ENCODE assay signal across 33 cellular contexts in genomic region chr1:32622205-32622604, GRCh38.
"Had no signal": no experiment of that assay in that cellular context is flagged by ENCODE, and none has a peak within 500 bp of the region (broad histone marks: within the 10 kb centered on the region; RNA-seq: fewer than 3 reads in every experiment).

No MANE protein-coding gene starts in this region.

- H3K9me3 ChIP-seq: adrenal gland, body of pancreas, esophagus muscularis mucosa, gastrocnemius medialis, heart left ventricle had no signal

- H3K9me3 Mint-ChIP-seq: activated CD4-positive, alpha-beta memory T cell treated with anti-CD3 and anti-CD28 coated beads for 36 hours; effector memory CD8-positive, alpha-beta T cell had no signal

- DNase-seq: activated CD4-positive, alpha-beta memory T cell treated with anti-CD3 and anti-CD28 coated beads for 36 hours; activated CD4-positive, alpha-beta T cell treated with anti-CD3 and anti-CD28 coated beads for 36 hours; activated CD4-positive, alpha-beta T cell treated with anti-CD3 and anti-CD28 coated beads, Interleukin-2, amount 10 ng/mL, durations not matched to agents 24 days and 14 days; activated CD4-positive, CD25-positive, alpha-beta regulatory T cell; activated CD4-positive, CD25-positive, alpha-beta regulatory T cell treated with anti-CD3 and anti-CD28 coated beads, Interleukin-2, amount 50 U/mL, for 72 hours; activated CD8-positive, alpha-beta memory T cell treated with anti-CD3 and anti-CD28 coated beads, Interleukin-2, amount 10 ng/mL, durations not matched to agents 7 days and 5 days; activated CD8-positive, alpha-beta memory T cell treated with anti-CD3 and anti-CD28 coated beads, Interleukin-2, amount 50 U/mL, for 4 hours; activated CD8-positive, alpha-beta T cell treated with anti-CD3 and anti-CD28 coated beads, Interleukin-2, amount 10 ng/mL, durations not matched to agents 7 days and 5 days; activated gamma-delta T cell; activated naive CD4-positive, alpha-beta T cell; activated naive CD8-positive, alpha-beta T cell treated with anti-CD3 and anti-CD28 coated beads for 36 hours; activated naive CD8-positive, alpha-beta T cell treated with anti-CD3 and anti-CD28 coated beads, Interleukin-2, amount 50 U/mL, for 24 hours; activated T-cell treated with anti-CD3 and anti-CD28 coated beads, Interleukin-2, amount 50 U/mL, for 1 hour; activated T-cell treated with anti-CD3 and anti-CD28 coated beads, Interleukin-2, amount 50 U/mL, for 48 hours; adrenal gland; amygdala; aorta; body of pancreas; caudate nucleus; cortex of kidney; dermis blood vessel endothelial cell; effector CD4-positive, alpha-beta T cell; effector memory CD8-positive, alpha-beta T cell; erythroblast; foreskin keratinocyte; gastrocnemius medialis; glutamatergic neuron; heart left ventricle; T-helper 1 cell; T-helper 2 cell had no signal

- H3K4me3 Mint-ChIP-seq: activated CD4-positive, alpha-beta memory T cell treated with anti-CD3 and anti-CD28 coated beads for 36 hours; activated CD4-positive, alpha-beta T cell treated with anti-CD3 and anti-CD28 coated beads for 36 hours; activated CD8-positive, alpha-beta memory T cell treated with anti-CD3 and anti-CD28 coated beads, Interleukin-2, amount 10 ng/mL, durations not matched to agents 7 days and 5 days; activated CD8-positive, alpha-beta T cell treated with anti-CD3 and anti-CD28 coated beads, Interleukin-2, amount 10 ng/mL, durations not matched to agents 7 days and 5 days; activated naive CD8-positive, alpha-beta T cell treated with anti-CD3 and anti-CD28 coated beads for 36 hours; activated naive CD8-positive, alpha-beta T cell treated with anti-CD3 and anti-CD28 coated beads, Interleukin-2, amount 50 U/mL, for 24 hours; activated T-helper 1 cell treated with anti-CD3 and anti-CD28 coated beads, Interleukin-12 subunit alpha, Interleukin-12 subunit beta, Interleukin-2, Interleukin-4 antibody, amounts not matched to agents 30 ng/mL and 10 ng/mL and 1 ng/mL, durations not matched to agents 14 hours and 24 hours and 36 hours; effector memory CD8-positive, alpha-beta T cell had no signal

- H3K27me3 Mint-ChIP-seq: activated CD4-positive, alpha-beta memory T cell treated with anti-CD3 and anti-CD28 coated beads for 36 hours; activated CD4-positive, alpha-beta T cell treated with anti-CD3 and anti-CD28 coated beads for 36 hours; activated CD4-positive, alpha-beta T cell treated with anti-CD3 and anti-CD28 coated beads, Interleukin-2, amount 10 ng/mL, durations not matched to agents 24 days and 14 days; activated CD8-positive, alpha-beta memory T cell treated with anti-CD3 and anti-CD28 coated beads, Interleukin-2, amount 10 ng/mL, durations not matched to agents 7 days and 5 days; activated naive CD4-positive, alpha-beta T cell treated with anti-CD3 and anti-CD28 coated beads, Interleukin-2, amount 50 U/mL, for 24 hours; activated naive CD8-positive, alpha-beta T cell treated with anti-CD3 and anti-CD28 coated beads for 36 hours; activated naive CD8-positive, alpha-beta T cell treated with anti-CD3 and anti-CD28 coated beads, Interleukin-2, amount 50 U/mL, for 24 hours; effector memory CD8-positive, alpha-beta T cell had no signal

- H3K4me3 ChIP-seq: adrenal gland, body of pancreas, esophagus muscularis mucosa, gastrocnemius medialis, heart left ventricle had no signal

- H3K27me3 ChIP-seq: adrenal gland, body of pancreas, esophagus muscularis mucosa, foreskin keratinocyte, gastrocnemius medialis, heart left ventricle had no signal

- H3K4me1 ChIP-seq: adrenal gland, body of pancreas, esophagus muscularis mucosa, foreskin keratinocyte, gastrocnemius medialis, heart left ventricle had no signal

- ATAC-seq: activated CD4-positive, alpha-beta T cell treated with anti-CD3 and anti-CD28 coated beads for 36 hours; activated CD8-positive, alpha-beta memory T cell treated with anti-CD3 and anti-CD28 coated beads, Interleukin-2, amount 10 ng/mL, durations not matched to agents 7 days and 5 days; body of pancreas; foreskin keratinocyte; gastrocnemius medialis; heart left ventricle had no signal

- H3K27ac Mint-ChIP-seq: activated CD8-positive, alpha-beta memory T cell treated with anti-CD3 and anti-CD28 coated beads, Interleukin-2, amount 10 ng/mL, durations not matched to agents 7 days and 5 days; activated CD8-positive, alpha-beta T cell treated with anti-CD3 and anti-CD28 coated beads, Interleukin-2, amount 10 ng/mL, durations not matched to agents 7 days and 5 days; activated T-helper 1 cell treated with anti-CD3 and anti-CD28 coated beads, Interleukin-12 subunit alpha, Interleukin-12 subunit beta, Interleukin-2, Interleukin-4 antibody, amounts not matched to agents 30 ng/mL and 10 ng/mL and 1 ng/mL, durations not matched to agents 14 hours and 24 hours and 36 hours had no signal

- H3K27ac ChIP-seq: adrenal gland, body of pancreas, esophagus muscularis mucosa, foreskin keratinocyte, gastrocnemius medialis, heart left ventricle had no signal
